Comparison of ENCODE assay signal across 17 cellular contexts in the genomic region with DNA sequence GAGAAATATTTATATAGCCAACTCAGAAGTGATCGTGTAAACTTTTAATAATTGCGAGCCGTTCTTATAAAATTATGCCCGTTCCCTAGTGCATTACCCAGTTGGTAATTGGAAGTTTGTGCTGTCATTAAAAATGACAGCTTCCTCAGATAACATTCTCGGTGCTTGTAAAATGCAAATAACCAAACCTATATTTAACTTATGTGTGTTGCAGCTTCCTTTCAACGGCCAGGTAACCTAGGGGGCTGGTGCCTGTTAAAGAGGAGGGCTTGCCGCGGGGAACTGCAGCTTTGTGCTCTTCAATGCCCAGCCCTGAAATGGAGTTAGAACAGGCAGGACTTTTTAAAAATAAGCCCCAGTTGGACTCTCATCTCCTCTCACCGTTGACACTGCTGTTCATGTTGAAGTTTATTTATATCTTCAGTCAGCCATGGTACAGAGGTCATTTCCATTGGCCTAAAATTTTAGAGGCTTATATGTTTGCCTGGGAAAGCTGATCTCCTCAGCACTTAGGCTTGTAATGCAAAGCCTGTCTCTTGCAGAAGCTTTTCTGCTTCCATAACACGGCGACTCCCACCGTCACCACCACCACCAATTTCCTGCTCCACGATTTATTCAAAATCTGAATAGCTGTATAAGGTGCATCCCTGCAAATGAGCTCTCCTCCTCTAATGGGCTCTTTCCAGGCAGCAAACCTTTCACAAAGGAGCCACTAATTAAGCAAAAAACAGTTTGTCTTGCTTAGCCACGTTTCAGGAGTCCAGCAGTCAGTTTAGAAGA.
DNase-seq lines count a peak whose midpoint lies in the region; TF ChIP-seq lines count a peak whose summit lies in the region.
"Had no signal": no experiment of that assay in that cellular context is flagged by ENCODE, and none has a peak within 500 bp of the region (broad histone marks: within the 10 kb centered on the region; RNA-seq: fewer than 3 reads in every experiment).

No MANE protein-coding gene starts in this region.

- no peak for TF ChIP-seq CTCF in ascending aorta (IDR thresholded peaks at IDR 0.05)

- H3K27ac ChIP-seq in ascending aorta, result no peak overlapping the region
- H3K27ac ChIP-seq: A549, body of pancreas, left lung, thoracic aorta had no signal

- DNase-seq in NCI-H510A treated with DMSO at 0.1 percent for 48 hours (lab: John Stamatoyannopoulos, UW) (peak; percentile 44), NCI-H510A (lab: John Stamatoyannopoulos, UW) (no peak), NCI-H146 (lab: John Stamatoyannopoulos, UW) (peak; percentile 51), cerebellar cortex (ENCODE audit: low spot score) (peak; percentile 29), posterior vena cava (ENCODE audit: low spot score) (peak; percentile 18), ascending aorta (ENCODE audit: low spot score in 2 of 2) (no peak), medulla oblongata (ENCODE audit: extremely low spot score) (no peak)
- no peak for DNase-seq in activated T-helper 1 cell treated with anti-CD3 and anti-CD28 coated beads, Interleukin-12 subunit alpha, Interleukin-12 subunit beta, Interleukin-2, Interleukin-4 antibody, amounts not matched to agents 30 ng/mL and 10 ng/mL and 1 ng/mL, durations not matched to agents 14 hours and 24 hours and 36 hours (ENCODE audit: low spot score)
- DNase-seq: activated CD4-positive, CD25-positive, alpha-beta regulatory T cell treated with anti-CD3 and anti-CD28 coated beads, Interleukin-2, amount 50 U/mL, for 72 hours; activated naive CD4-positive, alpha-beta T cell treated with anti-CD3 and anti-CD28 coated beads, Interleukin-2, amount 50 U/mL, for 16 hours; body of pancreas; CD8-positive, alpha-beta T cell; left lung; RPMI8226 had no signal

- H3K27me3 Mint-ChIP-seq in activated T-helper 1 cell treated with anti-CD3 and anti-CD28 coated beads, Interleukin-12 subunit alpha, Interleukin-12 subunit beta, Interleukin-2, Interleukin-4 antibody, amounts not matched to agents 30 ng/mL and 10 ng/mL and 1 ng/mL, durations not matched to agents 14 hours and 24 hours and 36 hours (ENCODE audit: insufficient read depth), result peaks cover 43% of the 10 kb centered on the region

- intact Hi-C loops in posterior vena cava (cut with DNase I), result loop anchor here in 1 of 2 donors (5.0 kb wide), 1 partner anchor 123 kb away; a partner anchor contains a TSS
- intact Hi-C loops in ascending aorta (cut with DNase I), result loop anchor here (10.0 kb wide), 1 partner anchor 340 kb away; no protein-coding TSS in a partner anchor
- intact Hi-C loops in activated T-helper 1 cell treated with anti-CD3 and anti-CD28 coated beads, Interleukin-12 subunit alpha, Interleukin-12 subunit beta, Interleukin-2, Interleukin-4 antibody, amounts not matched to agents 30 ng/mL and 10 ng/mL and 1 ng/mL, durations not matched to agents 14 hours and 24 hours and 36 hours (cut with micrococcal nuclease), result loop anchor here (10.0 kb wide), 2 partner anchors 360 to 450 kb away; no protein-coding TSS in a partner anchor

- no peaks in the 10 kb centered on the region for H3K9me3 Mint-ChIP-seq in activated T-helper 1 cell treated with anti-CD3 and anti-CD28 coated beads, Interleukin-12 subunit alpha, Interleukin-12 subunit beta, Interleukin-2, Interleukin-4 antibody, amounts not matched to agents 30 ng/mL and 10 ng/mL and 1 ng/mL, durations not matched to agents 14 hours and 24 hours and 36 hours
- H3K9me3 Mint-ChIP-seq: CD8-positive, alpha-beta T cell; T-helper 1 cell treated with Interleukin-12 subunit alpha and Interleukin-12 subunit beta and Interleukin-4 antibody, amounts not matched to agents 30 μg/mL and 1 μg/mL, for 36 hours had no signal

- H3K36me3 ChIP-seq in ascending aorta, result peaks cover 0 to 1% of the 10 kb centered on the region in 2 donors
- H3K36me3 ChIP-seq: left lung, thoracic aorta had no signal

- H3K9me3 ChIP-seq in ascending aorta, result no peaks in the 10 kb centered on the region
- H3K9me3 ChIP-seq: A549, body of pancreas, left lung, thoracic aorta had no signal

- no peak overlapping the region for H3K4me3 ChIP-seq in ascending aorta
- H3K4me3 ChIP-seq: A549, body of pancreas, left lung, thoracic aorta had no signal

- peaks cover 6 to 13% of the 10 kb centered on the region in 2 donors for H3K4me1 ChIP-seq in ascending aorta

- H3K4me3 Mint-ChIP-seq in activated T-helper 1 cell treated with anti-CD3 and anti-CD28 coated beads, Interleukin-12 subunit alpha, Interleukin-12 subunit beta, Interleukin-2, Interleukin-4 antibody, amounts not matched to agents 30 ng/mL and 10 ng/mL and 1 ng/mL, durations not matched to agents 14 hours and 24 hours and 36 hours, result no peak overlapping the region
- H3K4me3 Mint-ChIP-seq: CD8-positive, alpha-beta T cell; T-helper 1 cell treated with Interleukin-12 subunit alpha and Interleukin-12 subunit beta and Interleukin-4 antibody, amounts not matched to agents 30 μg/mL and 1 μg/mL, for 36 hours had no signal

- no peak overlapping the region for H3K27ac Mint-ChIP-seq in activated T-helper 1 cell treated with anti-CD3 and anti-CD28 coated beads, Interleukin-12 subunit alpha, Interleukin-12 subunit beta, Interleukin-2, Interleukin-4 antibody, amounts not matched to agents 30 ng/mL and 10 ng/mL and 1 ng/mL, durations not matched to agents 14 hours and 24 hours and 36 hours
- H3K27ac Mint-ChIP-seq: CD8-positive, alpha-beta T cell; T-helper 1 cell treated with Interleukin-12 subunit alpha and Interleukin-12 subunit beta and Interleukin-4 antibody, amounts not matched to agents 30 μg/mL and 1 μg/mL, for 36 hours had no signal

- H3K27me3 ChIP-seq in ascending aorta, result peaks cover 4% of the 10 kb centered on the region

- H3K4me1 Mint-ChIP-seq in activated T-helper 1 cell treated with anti-CD3 and anti-CD28 coated beads, Interleukin-12 subunit alpha, Interleukin-12 subunit beta, Interleukin-2, Interleukin-4 antibody, amounts not matched to agents 30 ng/mL and 10 ng/mL and 1 ng/mL, durations not matched to agents 14 hours and 24 hours and 36 hours (ENCODE audit: low read depth), result no peaks in the 10 kb centered on the region

- no peaks in the 10 kb centered on the region for H3K36me3 Mint-ChIP-seq in activated T-helper 1 cell treated with anti-CD3 and anti-CD28 coated beads, Interleukin-12 subunit alpha, Interleukin-12 subunit beta, Interleukin-2, Interleukin-4 antibody, amounts not matched to agents 30 ng/mL and 10 ng/mL and 1 ng/mL, durations not matched to agents 14 hours and 24 hours and 36 hours (ENCODE audit: low read depth)

Comparison
In these comparisons a context has a peak if more than half of its experiments do, and no peak if none do; other contexts are left out.
1. DNase-seq: peak in NCI-H510A treated with DMSO at 0.1 percent for 48 hours (single experiment), NCI-H146 (single experiment), cerebellar cortex (single experiment) and posterior vena cava (single experiment); none in NCI-H510A (single experiment), ascending aorta (0 of 2), activated T-helper 1 cell treated with anti-CD3 and anti-CD28 coated beads, Interleukin-12 subunit alpha, Interleukin-12 subunit beta, Interleukin-2, Interleukin-4 antibody, amounts not matched to agents 30 ng/mL and 10 ng/mL and 1 ng/mL, durations not matched to agents 14 hours and 24 hours and 36 hours (single experiment) and medulla oblongata (single experiment).